In genomic region chr7:157035302-157035701, GRCh38 we compare ENCODE assay signal across 25 cellular contexts. TPM values are rescaled to one million over a fixed set of nuclear protein-coding genes. Genes with fewer than 3 reads are reported as not detected.
"Had no signal": no experiment of that assay in that cellular context is flagged by ENCODE, and none has a peak within 500 bp of the region (broad histone marks: within the 10 kb centered on the region; RNA-seq: fewer than 3 reads in every experiment).

No MANE protein-coding gene starts in this region.

- H3K4me1 ChIP-seq: Peyer's patch had no signal

- H3K9me3 ChIP-seq: MG63, Peyer's patch, SK-N-SH had no signal

- H3K4me3 Mint-ChIP-seq: IgD-negative memory B cell; T-cell; T-helper 1 cell treated with Interleukin-12 subunit alpha and Interleukin-12 subunit beta and Interleukin-4 antibody, amounts not matched to agents 30 μg/mL and 1 μg/mL, for 36 hours had no signal

- DNase-seq: KBM-7, MG63, NCI-H1048, NCI-H1105, NCI-H1417 treated with DMSO at 0.1 percent for 48 hours, NCI-H146, NCI-H1694 treated with DMSO at 0.1 percent for 48 hours, NCI-H1930, NCI-H2081, NCI-H2107, NCI-H226, NCI-H446, NCI-H510A, NCI-H524 treated with DMSO at 0.1 percent for 48 hours, NCI-H69, NCI-H774, PC-9, SHP77, SK-N-SH, SW 1271, T-cell had no signal

- H3K27ac ChIP-seq: PC-9, Peyer's patch had no signal

- H3K36me3 Mint-ChIP-seq: IgD-negative memory B cell, T-cell had no signal

- H3K27ac Mint-ChIP-seq: IgD-negative memory B cell; T-cell; T-helper 1 cell treated with Interleukin-12 subunit alpha and Interleukin-12 subunit beta and Interleukin-4 antibody, amounts not matched to agents 30 μg/mL and 1 μg/mL, for 36 hours had no signal

- H3K36me3 ChIP-seq: MG63, Peyer's patch had no signal

- H2AFZ ChIP-seq: PC-9 had no signal

- H3K4me1 Mint-ChIP-seq: IgD-negative memory B cell, T-cell had no signal

- H3K4me2 ChIP-seq: PC-9, SK-N-SH had no signal

- H3K9me2 ChIP-seq: SK-N-SH had no signal

- ATAC-seq: T-cell had no signal

- H3K4me3 ChIP-seq: MG63, PC-9, Peyer's patch had no signal

RNA-seq across cellular contexts. Expression of gene MNX1, which starts 24.8 kb away (rescaled TPM):
- total RNA-seq: LHCN-M2 had no signal
- polyA plus RNA-seq: IgD-negative memory B cell, SK-N-SH had no signal
